Comparison of ENCODE assay signal across 18 cellular contexts in the genomic region with DNA sequence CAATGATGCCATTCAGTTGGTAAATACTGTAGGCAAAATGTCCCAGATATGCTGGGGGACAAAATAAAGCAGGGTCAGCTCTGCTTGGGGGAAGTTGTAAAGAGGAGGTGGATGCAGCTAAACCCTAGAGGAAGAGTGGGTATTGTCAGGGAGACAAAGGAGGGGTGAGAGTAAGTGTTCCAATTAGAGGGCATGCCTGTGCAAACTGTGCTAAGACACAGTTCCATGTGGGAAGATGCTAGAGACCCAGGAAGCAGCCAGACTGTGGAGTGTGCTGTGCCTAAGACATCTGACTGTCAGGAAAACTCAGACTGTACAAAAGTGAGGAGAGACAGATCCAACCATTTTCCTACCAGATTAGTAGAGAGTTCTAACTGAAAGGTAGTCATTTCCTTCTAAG.
DNase-seq lines count a peak whose midpoint lies in the region; ATAC-seq and TF ChIP-seq lines count a peak whose summit lies in the region.
"Had no signal": no experiment of that assay in that cellular context is flagged by ENCODE, and none has a peak within 500 bp of the region (broad histone marks: within the 10 kb centered on the region; RNA-seq: fewer than 3 reads in every experiment).

No MANE protein-coding gene starts in this region.

- TF ChIP-seq CTCF in mammary epithelial cell (conservative IDR thresholded peaks at IDR 0.05 in 1 of 2, IDR thresholded peaks at IDR 0.05 in 1 of 2; ENCODE audit: extremely low read depth in 1 of 2, insufficient read depth in 1 of 2, low read depth in 1 of 2, low read length in 2 of 2) (no peak), MCF 10A (IDR thresholded peaks at IDR 0.05; ENCODE audit: unreplicated experiment) (no peak), WTC11 (IDR thresholded peaks at IDR 0.05) (no peak), psoas muscle (IDR thresholded peaks at IDR 0.05) (no peak), tibial nerve (IDR thresholded peaks at IDR 0.05) (no peak)

- no peak overlapping the region for H3K4ac ChIP-seq in mesendoderm (ENCODE audit: low read depth, low read length)

- H3K18ac ChIP-seq in mesendoderm (ENCODE audit: low read length) = peak overlapping the region; percentile 3

- H3K79me2 ChIP-seq in mammary epithelial cell (ENCODE audit: insufficient read depth, low read length) (no peaks in the 10 kb centered on the region), mesendoderm (ENCODE audit: control insufficient read depth, insufficient read depth, low read length) (no peaks in the 10 kb centered on the region)

- no peak overlapping the region for H2BK120ac ChIP-seq in mesendoderm (ENCODE audit: low read depth, low read length)

- intact Hi-C loops in mammary epithelial cell (cut with micrococcal nuclease) (loop anchor here (1.0 to 10.0 kb wide), 2 partner anchors 28 to 119 kb away; no protein-coding TSS in a partner anchor), MCF 10A (cut with micrococcal nuclease) (no loop called here), psoas muscle (cut with DNase I) (no loop called here)

- H4K8ac ChIP-seq in mesendoderm (ENCODE audit: low read depth, low read length) = no peak overlapping the region

- no peaks in the 10 kb centered on the region for H3K9me3 ChIP-seq in mammary epithelial cell (replicated peaks; ENCODE audit: insufficient read depth, low read length)
- H3K9me3 ChIP-seq in psoas muscle = no peaks in the 10 kb centered on the region
- H3K9me3 ChIP-seq in tibial nerve = no peaks in the 10 kb centered on the region
- no peaks in the 10 kb centered on the region for H3K9me3 ChIP-seq in CD8-positive, alpha-beta memory T cell (ENCODE audit: low read length)
- H3K9me3 ChIP-seq: heart right ventricle had no signal

- no peaks in the 10 kb centered on the region for H4K20me1 ChIP-seq in mammary epithelial cell (ENCODE audit: insufficient read depth, low read length)

- H3K9ac ChIP-seq in mammary epithelial cell (ENCODE audit: insufficient read depth, low read length) (no peak overlapping the region), mesendoderm (ENCODE audit: low read length) (no peak overlapping the region)

- H3K27ac ChIP-seq in mammary epithelial cell (ENCODE audit: insufficient read depth, low read depth, low read length) (no peak overlapping the region), mesendoderm (ENCODE audit: low read depth, low read length) (no peak overlapping the region), psoas muscle (no peak overlapping the region), tibial nerve (peak overlapping the region in 2 of 4 donors; percentile 66 to 69)
- no peak overlapping the region for H3K27ac ChIP-seq in CD8-positive, alpha-beta memory T cell (ENCODE audit: low read depth, low read length)
- H3K27ac ChIP-seq: heart right ventricle had no signal

- no TSS peak for BruUV-seq in mammary epithelial cell (replicated peaks; lab: Mats Ljungman, UMichigan)
- no TSS peak for BruUV-seq in MCF 10A (replicated peaks; lab: Mats Ljungman, UMichigan)

- H3K79me1 ChIP-seq in mesendoderm (ENCODE audit: low read length) = no peaks in the 10 kb centered on the region

- H3K23ac ChIP-seq in mesendoderm (ENCODE audit: low read length) = no peak overlapping the region

- TF ChIP-seq POLR2A in tibial nerve (IDR thresholded peaks at IDR 0.05) = no peak

- H3K27me3 Mint-ChIP-seq in MCF 10A (ENCODE audit: insufficient read depth, unreplicated experiment) (no peaks in the 10 kb centered on the region), WTC11 (ENCODE audit: low read depth) (no peaks in the 10 kb centered on the region)
- H3K27me3 Mint-ChIP-seq in CD8-positive, alpha-beta memory T cell = peaks cover 3 to 7% of the 10 kb centered on the region in 2 donors

- ATAC-seq in WTC11 (peak; percentile 59), psoas muscle (no peak), GM21515 (IDR thresholded peaks at IDR 0.05; ENCODE audit: unreplicated experiment) (no peak)
- ATAC-seq: activated CD4-positive, alpha-beta T cell treated with anti-CD3 and anti-CD28 coated beads for 36 hours; heart right ventricle; natural killer cell had no signal

- no peak overlapping the region for H2BK15ac ChIP-seq in mesendoderm (replicated peaks; ENCODE audit: low read depth)

- H3K36me3 ChIP-seq in mammary epithelial cell (ENCODE audit: insufficient read depth, low read length) (no peaks in the 10 kb centered on the region), mesendoderm (ENCODE audit: control insufficient read depth, insufficient read depth, low read length) (no peaks in the 10 kb centered on the region), psoas muscle (ENCODE audit: insufficient read depth in 1 of 2, low read depth in 1 of 2) (no peaks in the 10 kb centered on the region), tibial nerve (no peaks in the 10 kb centered on the region)
- no peaks in the 10 kb centered on the region for H3K36me3 ChIP-seq in CD8-positive, alpha-beta memory T cell (ENCODE audit: insufficient read depth, low read length)
- H3K36me3 ChIP-seq: heart right ventricle had no signal

- H2AFZ ChIP-seq in mammary epithelial cell (ENCODE audit: low read depth, low read length) = peak overlapping the region; percentile 72

- H2AK5ac ChIP-seq in mesendoderm (ENCODE audit: low read length) = no peak overlapping the region

- H2BK5ac ChIP-seq in mesendoderm (ENCODE audit: low read length) = no peak overlapping the region

- H3K27me3 ChIP-seq in mammary epithelial cell (ENCODE audit: insufficient read depth, low read length) (no peaks in the 10 kb centered on the region), mesendoderm (ENCODE audit: insufficient read depth, low read length, poor library complexity) (no peaks in the 10 kb centered on the region), psoas muscle (ENCODE audit: insufficient read depth in 3 of 3, low read length in 2 of 3) (no peaks in the 10 kb centered on the region), tibial nerve (no peaks in the 10 kb centered on the region)
- H3K27me3 ChIP-seq in CD8-positive, alpha-beta memory T cell (ENCODE audit: insufficient read depth, low read length, poor library complexity, severe bottlenecking) = no peaks in the 10 kb centered on the region
- H3K27me3 ChIP-seq: heart right ventricle had no signal

- H3K27ac Mint-ChIP-seq in MCF 10A (ENCODE audit: low read depth, unreplicated experiment) = no peak overlapping the region
- no peak overlapping the region for H3K27ac Mint-ChIP-seq in WTC11
- H3K27ac Mint-ChIP-seq in CD8-positive, alpha-beta memory T cell = no peak overlapping the region
- H3K27ac Mint-ChIP-seq: activated CD4-positive, alpha-beta T cell treated with anti-CD3 and anti-CD28 coated beads for 36 hours; natural killer cell had no signal

- H3K9me3 Mint-ChIP-seq in MCF 10A (ENCODE audit: unreplicated experiment) (no peaks in the 10 kb centered on the region), WTC11 (no peaks in the 10 kb centered on the region)
- H3K9me3 Mint-ChIP-seq in CD8-positive, alpha-beta memory T cell = peaks cover 0 to 3% (median 0%) of the 10 kb centered on the region in 5 donors

- H3K4me3 ChIP-seq in mammary epithelial cell (replicated peaks in 1 of 3; ENCODE audit: insufficient read depth in 1 of 3, low read depth in 2 of 3, low read length in 3 of 3) (no peak overlapping the region), mesendoderm (ENCODE audit: low read length) (no peak overlapping the region), psoas muscle (no peak overlapping the region), tibial nerve (no peak overlapping the region)
- no peak overlapping the region for H3K4me3 ChIP-seq in CD8-positive, alpha-beta memory T cell (ENCODE audit: low read length)
- H3K4me3 ChIP-seq: heart right ventricle had no signal

- peaks cover 34% of the 10 kb centered on the region for H3K4me1 ChIP-seq in mammary epithelial cell (ENCODE audit: insufficient read depth, low read length)
- H3K4me1 ChIP-seq in mesendoderm (ENCODE audit: control insufficient read depth, low read depth, low read length) = no peaks in the 10 kb centered on the region
- H3K4me1 ChIP-seq in psoas muscle = no peaks in the 10 kb centered on the region
- H3K4me1 ChIP-seq in tibial nerve = peaks cover 0 to 59% (median 6%) of the 10 kb centered on the region in 4 donors
- H3K4me1 ChIP-seq in CD8-positive, alpha-beta memory T cell (ENCODE audit: insufficient read depth, low read length) = no peaks in the 10 kb centered on the region

- H3K4me1 Mint-ChIP-seq in MCF 10A (ENCODE audit: insufficient read depth, unreplicated experiment) (peaks cover 40% of the 10 kb centered on the region), WTC11 (peaks cover 31% of the 10 kb centered on the region)
- no peaks in the 10 kb centered on the region for H3K4me1 Mint-ChIP-seq in CD8-positive, alpha-beta memory T cell
- H3K4me1 Mint-ChIP-seq: activated CD4-positive, alpha-beta T cell treated with anti-CD3 and anti-CD28 coated beads for 36 hours; natural killer cell had no signal

- H3K4me3 Mint-ChIP-seq in MCF 10A (ENCODE audit: unreplicated experiment) (no peak overlapping the region), WTC11 (no peak overlapping the region)
- no peak overlapping the region for H3K4me3 Mint-ChIP-seq in CD8-positive, alpha-beta memory T cell
- H3K4me3 Mint-ChIP-seq: activated CD4-positive, alpha-beta T cell treated with anti-CD3 and anti-CD28 coated beads for 36 hours; natural killer cell had no signal

- H4K5ac ChIP-seq in mesendoderm (ENCODE audit: low read length) = no peak overlapping the region

- CTCF ChIA-PET in mammary epithelial cell (lab: Charles Lee; ENCODE audit: low non-redundant PET) (no interaction called here), MCF 10A (lab: Yijun Ruan, JAX) (interaction anchor here (0.6 to 0.7 kb wide), 2 partner anchors 92 to 476 kb away, joined by 3 read pairs; no protein-coding TSS in a partner anchor), WTC11 (lab: Charles Lee) (interaction anchor here (1.4 kb wide), 1 partner anchor 10 kb away, joined by 3 read pairs; no protein-coding TSS in a partner anchor)
- CTCF ChIA-PET in CD8-positive, alpha-beta memory T cell (lab: Charles Lee) = no interaction called here

- dilution Hi-C loops in mammary epithelial cell (cut with HindIII; ENCODE audit: low sequenced_read_pairs) = no loop called here

- no peak overlapping the region for H3K56ac ChIP-seq in mesendoderm (ENCODE audit: low read length)

- no peak for TF ChIP-seq EP300 in tibial nerve (IDR thresholded peaks at IDR 0.05)

- DNase-seq in mammary epithelial cell = no peak
- no peak for DNase-seq in MCF 10A (ENCODE audit: unreplicated experiment)
- no peak for DNase-seq in WTC11 (ENCODE audit: low spot score)
- no peak for DNase-seq in mesendoderm
- no peak for DNase-seq in psoas muscle
- DNase-seq in tibial nerve (ENCODE audit: low spot score in 2 of 2) = no peak
- DNase-seq in CD8-positive, alpha-beta memory T cell = no peak
- DNase-seq: activated CD4-positive, alpha-beta T cell treated with anti-CD3 and anti-CD28 coated beads for 36 hours; activated gamma-delta T cell; caudate nucleus; heart right ventricle; KBM-7; natural killer cell; NCI-H1092; NCI-H2171 treated with DMSO at 0.1 percent for 48 hours; NCI-H748 treated with DMSO at 0.1 percent for 48 hours; stimulated activated CD4-positive, alpha-beta T cell treated with anti-CD3 and anti-CD28 coated beads, Interleukin-12 subunit alpha, Interleukin-12 subunit beta, amount 100 ng/mL, for 4 hours had no signal

- H3K36me3 Mint-ChIP-seq in MCF 10A (ENCODE audit: insufficient read depth, unreplicated experiment) = no peaks in the 10 kb centered on the region
- no peaks in the 10 kb centered on the region for H3K36me3 Mint-ChIP-seq in WTC11
- no peaks in the 10 kb centered on the region for H3K36me3 Mint-ChIP-seq in CD8-positive, alpha-beta memory T cell
- H3K36me3 Mint-ChIP-seq: natural killer cell had no signal

- H3K4me2 ChIP-seq in mammary epithelial cell (ENCODE audit: insufficient read depth, low read depth, low read length) (no peak overlapping the region), mesendoderm (ENCODE audit: low read length) (no peak overlapping the region)

- POLR2A ChIA-PET in MCF 10A (lab: Yijun Ruan, JAX) (interaction anchor here (1.3 kb wide), 1 partner anchor 10 kb away, joined by 3 read pairs; no protein-coding TSS in a partner anchor), WTC11 (lab: Charles Lee) (no interaction called here)
- POLR2A ChIA-PET in CD8-positive, alpha-beta memory T cell (lab: Charles Lee) = no interaction called here

- in situ Hi-C loops in mammary epithelial cell (cut with MboI; ENCODE audit: low sequenced_read_pairs in 2 of 2) = no loop called here

Comparison
In these comparisons a context has a peak if more than half of its experiments do, and no peak if none do; other contexts are left out.
1. CTCF ChIA-PET loops: an anchor here in MCF 10A (0.6 to 0.7 kb wide) and WTC11 (1.4 kb wide); none called in mammary epithelial cell and CD8-positive, alpha-beta memory T cell.